ENCODE assay signal across 16 cellular contexts in genomic region chr3:163863146-163863545, GRCh38.
DNase-seq lines count a peak whose midpoint lies in the region; ATAC-seq and TF ChIP-seq lines count a peak whose summit lies in the region.
"Had no signal": no experiment of that assay in that cellular context is flagged by ENCODE, and none has a peak within 500 bp of the region (broad histone marks: within the 10 kb centered on the region; RNA-seq: fewer than 3 reads in every experiment).

No MANE protein-coding gene starts in this region.

- no peaks in the 10 kb centered on the region for H3K27me3 Mint-ChIP-seq in natural killer cell treated with Interleukin-12 subunit alpha and Interleukin-12 subunit beta and Interleukin-15 and Interleukin-18, amount 100 ng/mL, for 72 hours
- no peaks in the 10 kb centered on the region for H3K27me3 Mint-ChIP-seq in activated naive CD4-positive, alpha-beta T cell treated with anti-CD3 and anti-CD28 coated beads, Interleukin-2, amount 10 ng/mL, durations not matched to agents 7 days and 5 days
- H3K27me3 Mint-ChIP-seq: B cell; CD4-positive, alpha-beta T cell had no signal

- no peak overlapping the region for H3K23ac ChIP-seq in mesenchymal stem cell (ENCODE audit: low read length in 2 of 2)

- CTCF ChIA-PET in activated naive CD4-positive, alpha-beta T cell treated with anti-CD3 and anti-CD28 coated beads, Interleukin-2, amount 10 ng/mL, durations not matched to agents 7 days and 5 days (lab: Charles Lee) = interaction anchor here (0.9 kb wide), 1 partner anchor 12 kb away, joined by 3 read pairs; no protein-coding TSS in a partner anchor

- ATAC-seq in natural killer cell treated with Interleukin-12 subunit alpha and Interleukin-12 subunit beta and Interleukin-15 and Interleukin-18, amount 100 ng/mL, for 72 hours = no peak
- ATAC-seq: GM23338 had no signal

- H3K4me3 ChIP-seq in mesenchymal stem cell (ENCODE audit: insufficient read depth in 1 of 2, low read depth in 1 of 2, low read length in 2 of 2) = no peak overlapping the region
- no peak overlapping the region for H3K4me3 ChIP-seq in testis
- H3K4me3 ChIP-seq in MM.1S (ENCODE audit: low read length) = no peak overlapping the region
- H3K4me3 ChIP-seq: GM23338 had no signal

- H3K36me3 ChIP-seq in mesenchymal stem cell (ENCODE audit: control insufficient read depth in 1 of 2, insufficient read depth in 2 of 2, low read depth in 1 of 2, low read length in 2 of 2) (no peaks in the 10 kb centered on the region), testis (ENCODE audit: low read depth, missing control alignments) (no peaks in the 10 kb centered on the region), MM.1S (replicated peaks; ENCODE audit: insufficient read depth, low read length) (no peaks in the 10 kb centered on the region)

- H2AK5ac ChIP-seq in mesenchymal stem cell (ENCODE audit: low read length, severe bottlenecking) = no peak overlapping the region

- no peak overlapping the region for H4K91ac ChIP-seq in mesenchymal stem cell (ENCODE audit: low read length)

- intact Hi-C loops in testis (cut with DNase I; ENCODE audit: low total_unique reads) = no loop called here

- no peak overlapping the region for H2BK120ac ChIP-seq in mesenchymal stem cell (ENCODE audit: low read depth, low read length)

- no peak overlapping the region for H2BK15ac ChIP-seq in mesenchymal stem cell (ENCODE audit: low read depth, poor library complexity, severe bottlenecking)

- no peak overlapping the region for H4K8ac ChIP-seq in mesenchymal stem cell (ENCODE audit: low read length)

- H4K20me1 ChIP-seq in MM.1S (ENCODE audit: insufficient read depth, low read length) = no peaks in the 10 kb centered on the region

- H3K4me3 Mint-ChIP-seq in natural killer cell treated with Interleukin-12 subunit alpha and Interleukin-12 subunit beta and Interleukin-15 and Interleukin-18, amount 100 ng/mL, for 72 hours = no peak overlapping the region
- no peak overlapping the region for H3K4me3 Mint-ChIP-seq in activated naive CD4-positive, alpha-beta T cell treated with anti-CD3 and anti-CD28 coated beads, Interleukin-2, amount 10 ng/mL, durations not matched to agents 7 days and 5 days
- H3K4me3 Mint-ChIP-seq: B cell; CD4-positive, alpha-beta T cell; GM23338; H9 had no signal

- H2BK12ac ChIP-seq in mesenchymal stem cell (ENCODE audit: low read length in 2 of 2) = no peak overlapping the region

- no peak overlapping the region for H3K4ac ChIP-seq in mesenchymal stem cell (ENCODE audit: low read depth in 1 of 2, low read length in 2 of 2)

- H3K4me1 ChIP-seq in mesenchymal stem cell (ENCODE audit: control insufficient read depth, insufficient read depth, low read depth, low read length) = no peaks in the 10 kb centered on the region
- H3K4me1 ChIP-seq in testis = no peaks in the 10 kb centered on the region
- H3K4me1 ChIP-seq in MM.1S (ENCODE audit: low read length) = no peaks in the 10 kb centered on the region

- H3K14ac ChIP-seq in mesenchymal stem cell (ENCODE audit: low read length in 2 of 2) = no peak overlapping the region

- no peaks in the 10 kb centered on the region for H3K79me2 ChIP-seq in MM.1S (ENCODE audit: low read length)

- no peaks in the 10 kb centered on the region for H3K9me2 ChIP-seq in MM.1S (replicated peaks; ENCODE audit: insufficient read depth, low read length)

- DNase-seq in ELR (ENCODE audit: low read depth) (peak; percentile 79), amniotic epithelial cell (ENCODE audit: low read depth) (peak; percentile 77), fibroblast of gingiva (ENCODE audit: low read depth) (peak; percentile 45), mesenchymal stem cell (peak; percentile 85), testis (no peak), MM.1S (no peak)
- no peak for DNase-seq in natural killer cell treated with Interleukin-12 subunit alpha and Interleukin-12 subunit beta and Interleukin-15 and Interleukin-18, amount 100 ng/mL, for 72 hours (ENCODE audit: low spot score)
- DNase-seq in activated naive CD4-positive, alpha-beta T cell treated with anti-CD3 and anti-CD28 coated beads, Interleukin-2, amount 10 ng/mL, durations not matched to agents 7 days and 5 days = no peak
- DNase-seq: ACHN; C1 segment of cervical spinal cord; Calu3; CD4-positive, alpha-beta T cell; DMS 273 treated with DMSO at 0.1 percent for 48 hours; H9 had no signal

- H3K9ac ChIP-seq in mesenchymal stem cell (ENCODE audit: low read length) (no peak overlapping the region), MM.1S (ENCODE audit: low read length) (no peak overlapping the region)

- H3K27ac ChIP-seq in mesenchymal stem cell (ENCODE audit: low read length, poor library complexity, severe bottlenecking) (no peak overlapping the region), testis (no peak overlapping the region), MM.1S (ENCODE audit: low read length) (no peak overlapping the region)

- no peaks in the 10 kb centered on the region for H3K79me1 ChIP-seq in mesenchymal stem cell (replicated peaks; ENCODE audit: low read length, poor library complexity, severe bottlenecking)

- H3K4me1 Mint-ChIP-seq in natural killer cell treated with Interleukin-12 subunit alpha and Interleukin-12 subunit beta and Interleukin-15 and Interleukin-18, amount 100 ng/mL, for 72 hours (ENCODE audit: low read depth in 2 of 2) = no peaks in the 10 kb centered on the region
- H3K4me1 Mint-ChIP-seq in activated naive CD4-positive, alpha-beta T cell treated with anti-CD3 and anti-CD28 coated beads, Interleukin-2, amount 10 ng/mL, durations not matched to agents 7 days and 5 days = no peaks in the 10 kb centered on the region
- H3K4me1 Mint-ChIP-seq: B cell, GM23338, H9 had no signal

- no peaks in the 10 kb centered on the region for H3K36me3 Mint-ChIP-seq in natural killer cell treated with Interleukin-12 subunit alpha and Interleukin-12 subunit beta and Interleukin-15 and Interleukin-18, amount 100 ng/mL, for 72 hours
- H3K36me3 Mint-ChIP-seq in activated naive CD4-positive, alpha-beta T cell treated with anti-CD3 and anti-CD28 coated beads, Interleukin-2, amount 10 ng/mL, durations not matched to agents 7 days and 5 days = no peaks in the 10 kb centered on the region

- TF ChIP-seq POLR2A in testis (IDR thresholded peaks at IDR 0.05) = no peak

- no peak overlapping the region for H2BK5ac ChIP-seq in mesenchymal stem cell (ENCODE audit: low read depth, low read length, poor library complexity, severe bottlenecking)

- no peaks in the 10 kb centered on the region for H3F3A ChIP-seq in MM.1S (ENCODE audit: insufficient read depth, low read length)

- H3K9me3 ChIP-seq in mesenchymal stem cell (ENCODE audit: control insufficient read depth, low read length) = no peaks in the 10 kb centered on the region
- no peaks in the 10 kb centered on the region for H3K9me3 ChIP-seq in testis
- H3K9me3 ChIP-seq in MM.1S (replicated peaks; ENCODE audit: insufficient read depth, low read length) = no peaks in the 10 kb centered on the region

- no peaks in the 10 kb centered on the region for H3K27me3 ChIP-seq in mesenchymal stem cell (ENCODE audit: control insufficient read depth in 1 of 2, insufficient read depth in 1 of 2, low read length in 2 of 2)
- H3K27me3 ChIP-seq in testis = no peaks in the 10 kb centered on the region
- no peaks in the 10 kb centered on the region for H3K27me3 ChIP-seq in MM.1S (replicated peaks; ENCODE audit: insufficient read depth, low read length)

- H3K18ac ChIP-seq in mesenchymal stem cell (ENCODE audit: low read depth in 1 of 2, low read length in 2 of 2) = no peak overlapping the region

- TF ChIP-seq CTCF in testis (IDR thresholded peaks at IDR 0.05) (no peak), MM.1S (IDR thresholded peaks at IDR 0.05; ENCODE audit: low read length) (no peak)

- no peak overlapping the region for H3K27ac Mint-ChIP-seq in natural killer cell treated with Interleukin-12 subunit alpha and Interleukin-12 subunit beta and Interleukin-15 and Interleukin-18, amount 100 ng/mL, for 72 hours
- H3K27ac Mint-ChIP-seq in activated naive CD4-positive, alpha-beta T cell treated with anti-CD3 and anti-CD28 coated beads, Interleukin-2, amount 10 ng/mL, durations not matched to agents 7 days and 5 days = no peak overlapping the region
- H3K27ac Mint-ChIP-seq: B cell; CD4-positive, alpha-beta T cell; GM23338; H9 had no signal

- H2AFZ ChIP-seq in mesenchymal stem cell (ENCODE audit: low read depth, low read length) (no peak overlapping the region), MM.1S (ENCODE audit: low read length) (no peak overlapping the region)
- H2AFZ ChIP-seq: GM23338 had no signal

- no peak overlapping the region for H3K4me2 ChIP-seq in mesenchymal stem cell (ENCODE audit: low read length, poor library complexity, severe bottlenecking)
- no peak overlapping the region for H3K4me2 ChIP-seq in MM.1S (ENCODE audit: low read depth, low read length)
- H3K4me2 ChIP-seq: GM23338 had no signal

- H3K9me3 Mint-ChIP-seq in natural killer cell treated with Interleukin-12 subunit alpha and Interleukin-12 subunit beta and Interleukin-15 and Interleukin-18, amount 100 ng/mL, for 72 hours = peaks cover 3% of the 10 kb centered on the region
- peaks cover 3% of the 10 kb centered on the region for H3K9me3 Mint-ChIP-seq in activated naive CD4-positive, alpha-beta T cell treated with anti-CD3 and anti-CD28 coated beads, Interleukin-2, amount 10 ng/mL, durations not matched to agents 7 days and 5 days

Comparison
In these comparisons a context has a peak if more than half of its experiments do, and no peak if none do; other contexts are left out.
1. DNase-seq: peak in ELR (single experiment), amniotic epithelial cell (single experiment), fibroblast of gingiva (single experiment) and mesenchymal stem cell (single experiment); none in natural killer cell treated with Interleukin-12 subunit alpha and Interleukin-12 subunit beta and Interleukin-15 and Interleukin-18, amount 100 ng/mL, for 72 hours (single experiment), activated naive CD4-positive, alpha-beta T cell treated with anti-CD3 and anti-CD28 coated beads, Interleukin-2, amount 10 ng/mL, durations not matched to agents 7 days and 5 days (single experiment), testis (single experiment) and MM.1S (single experiment).